In the genomic region with DNA sequence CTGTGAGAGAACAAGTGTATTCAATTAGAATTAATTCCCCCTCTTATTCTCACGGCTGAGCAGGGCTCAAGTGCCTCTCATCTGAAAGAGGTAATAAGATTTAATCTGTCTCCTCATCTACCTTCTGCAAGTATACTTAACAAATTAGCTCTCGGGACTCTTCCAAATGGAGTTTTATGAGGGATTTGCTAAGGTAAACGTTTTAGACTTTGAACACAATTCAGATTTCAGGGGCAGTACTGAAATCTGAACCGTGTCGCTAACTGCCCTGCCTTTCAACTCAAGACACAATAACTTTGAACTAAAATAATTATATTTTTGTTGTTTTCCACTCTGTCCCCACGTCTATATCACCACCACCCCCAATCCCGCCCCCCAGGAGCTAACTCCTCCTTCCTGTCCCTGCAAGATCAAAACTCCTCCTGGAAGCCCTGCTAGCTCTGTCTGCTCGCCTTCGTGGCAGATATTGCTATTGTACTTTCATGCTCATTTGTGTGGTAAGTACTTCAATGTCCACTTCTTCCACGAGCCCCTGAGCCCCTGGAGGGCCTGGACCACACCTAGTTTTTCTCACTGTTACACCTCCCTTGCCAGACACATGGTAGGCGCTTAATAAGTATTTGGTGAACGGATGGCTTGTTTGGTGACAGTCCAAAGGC, we compare ENCODE assay signal across 9 cellular contexts. TPM values are rescaled to one million over a fixed set of nuclear protein-coding genes. Genes with fewer than 3 reads are reported as not detected.
DNase-seq lines count a peak whose midpoint lies in the region; ATAC-seq and TF ChIP-seq lines count a peak whose summit lies in the region.
"Not testable (repeated sequence)": the region's sequence is repeated elsewhere in the genome, so short reads cannot be mapped to it uniquely, and the experiment has no call there.
"Had no signal": no experiment of that assay in that cellular context is flagged by ENCODE, and none has a peak within 500 bp of the region (broad histone marks: within the 10 kb centered on the region; RNA-seq: fewer than 3 reads in every experiment).

No MANE protein-coding gene starts in this region.

- H3K4me3 Mint-ChIP-seq in HFFc6 (peak overlapping the region; percentile 93), naive B cell (peak overlapping the region; percentile 84 to 97 (median 93))
- peak overlapping the region; percentile 79 for H3K4me3 Mint-ChIP-seq in activated CD4-positive, alpha-beta memory T cell treated with anti-CD3 and anti-CD28 coated beads, Interleukin-2, amount 10 ng/mL, durations not matched to agents 7 days and 5 days
- peak overlapping the region; percentile 90 to 92 for H3K4me3 Mint-ChIP-seq in stimulated activated naive B cell treated with anti-CD40 and anti-IgM and Interleukin-4, amounts not matched to agents 10 μg/mL and 1 μg/mL and 100 μg/mL, for 72 hours

- H3K27ac ChIP-seq in BLaER1 (peak overlapping the region; percentile 18; the same call in 1 of the 2 replicates), right atrium auricular region (peak overlapping the region; percentile 89 to 94)

- CTCF ChIA-PET in activated CD4-positive, alpha-beta memory T cell treated with anti-CD3 and anti-CD28 coated beads, Interleukin-2, amount 10 ng/mL, durations not matched to agents 7 days and 5 days (lab: Charles Lee), result not testable (repeated sequence)

- H3K4me1 Mint-ChIP-seq in HFFc6 (ENCODE audit: low read depth) (peaks cover 56% of the 10 kb centered on the region), naive B cell (peaks cover 6 to 17% (median 10%) of the 10 kb centered on the region in 3 donors)
- H3K4me1 Mint-ChIP-seq in activated CD4-positive, alpha-beta memory T cell treated with anti-CD3 and anti-CD28 coated beads, Interleukin-2, amount 10 ng/mL, durations not matched to agents 7 days and 5 days, result peaks cover 13% of the 10 kb centered on the region
- peaks cover 8 to 24% of the 10 kb centered on the region in 2 donors for H3K4me1 Mint-ChIP-seq in stimulated activated naive B cell treated with anti-CD40 and anti-IgM and Interleukin-4, amounts not matched to agents 10 μg/mL and 1 μg/mL and 100 μg/mL, for 72 hours

- not testable (repeated sequence) for TF ChIP-seq CTCF in HFFc6 (IDR thresholded peaks at IDR 0.05); choroid plexus epithelial cell (conservative IDR thresholded peaks at IDR 0.05; ENCODE audit: low read depth, low read length); right atrium auricular region (IDR thresholded peaks at IDR 0.05)

- not testable (repeated sequence) for H3K36me3 ChIP-seq in BLaER1, right atrium auricular region

- peak overlapping the region; percentile 69 for H3K9ac ChIP-seq in BLaER1

- not testable (repeated sequence) for H3K27me3 Mint-ChIP-seq in HFFc6 (ENCODE audit: insufficient read depth); activated CD4-positive, alpha-beta memory T cell treated with anti-CD3 and anti-CD28 coated beads, Interleukin-2, amount 10 ng/mL, durations not matched to agents 7 days and 5 days; naive B cell; stimulated activated naive B cell treated with anti-CD40 and anti-IgM and Interleukin-4, amounts not matched to agents 10 μg/mL and 1 μg/mL and 100 μg/mL, for 72 hours

- H3K27ac Mint-ChIP-seq in HFFc6, result peak overlapping the region; percentile 99
- H3K27ac Mint-ChIP-seq in activated CD4-positive, alpha-beta memory T cell treated with anti-CD3 and anti-CD28 coated beads, Interleukin-2, amount 10 ng/mL, durations not matched to agents 7 days and 5 days, result peak overlapping the region; percentile 67
- peak overlapping the region; percentile 88 to 99 (median 96) for H3K27ac Mint-ChIP-seq in naive B cell
- not testable (repeated sequence) for H3K27ac Mint-ChIP-seq in stimulated activated naive B cell treated with anti-CD40 and anti-IgM and Interleukin-4, amounts not matched to agents 10 μg/mL and 1 μg/mL and 100 μg/mL, for 72 hours

- not testable (repeated sequence) for H3K9me3 Mint-ChIP-seq in HFFc6; activated CD4-positive, alpha-beta memory T cell treated with anti-CD3 and anti-CD28 coated beads, Interleukin-2, amount 10 ng/mL, durations not matched to agents 7 days and 5 days; naive B cell; stimulated activated naive B cell treated with anti-CD40 and anti-IgM and Interleukin-4, amounts not matched to agents 10 μg/mL and 1 μg/mL and 100 μg/mL, for 72 hours

- ATAC-seq in naive B cell (ENCODE audit: low read depth in 2 of 2); stimulated activated naive B cell treated with anti-CD40 and anti-IgM and Interleukin-4, amounts not matched to agents 10 μg/mL and 1 μg/mL and 100 μg/mL, for 72 hours (replicated peaks): not testable (repeated sequence)

- not testable (repeated sequence) for H3K27me3 ChIP-seq in BLaER1, right atrium auricular region

- peak overlapping the region; percentile 77 for H3K4me2 ChIP-seq in BLaER1

- H3K36me3 Mint-ChIP-seq in HFFc6 (ENCODE audit: low read depth), result peaks cover 25% of the 10 kb centered on the region
- H3K36me3 Mint-ChIP-seq in activated CD4-positive, alpha-beta memory T cell treated with anti-CD3 and anti-CD28 coated beads, Interleukin-2, amount 10 ng/mL, durations not matched to agents 7 days and 5 days (ENCODE audit: low read depth); naive B cell; stimulated activated naive B cell treated with anti-CD40 and anti-IgM and Interleukin-4, amounts not matched to agents 10 μg/mL and 1 μg/mL and 100 μg/mL, for 72 hours: not testable (repeated sequence)

- peaks cover 36% of the 10 kb centered on the region for H3K4me1 ChIP-seq in BLaER1
- H3K4me1 ChIP-seq in right atrium auricular region, result peaks cover 0 to 12% of the 10 kb centered on the region in 2 donors

- not testable (repeated sequence) for H3K9me3 ChIP-seq in BLaER1, right atrium auricular region

- DNase-seq in HFFc6, result peak; percentile 53
- DNase-seq in NCI-H82 (lab: John Stamatoyannopoulos, UW), result peak; percentile 93
- peak; percentile 21 for DNase-seq in activated CD4-positive, alpha-beta memory T cell treated with anti-CD3 and anti-CD28 coated beads, Interleukin-2, amount 10 ng/mL, durations not matched to agents 7 days and 5 days
- DNase-seq in choroid plexus epithelial cell (ENCODE audit: low read depth), result peak; percentile 53
- not testable (repeated sequence) for DNase-seq in right atrium auricular region (ENCODE audit: low spot score); naive B cell; stimulated activated naive B cell treated with anti-CD40 and anti-IgM and Interleukin-4, amounts not matched to agents 10 μg/mL and 1 μg/mL and 100 μg/mL, for 72 hours

- POLR2A ChIA-PET in activated CD4-positive, alpha-beta memory T cell treated with anti-CD3 and anti-CD28 coated beads, Interleukin-2, amount 10 ng/mL, durations not matched to agents 7 days and 5 days (lab: Charles Lee), result not testable (repeated sequence)

- H3K4me3 ChIP-seq in BLaER1 (peak overlapping the region; percentile 81), choroid plexus epithelial cell (ENCODE audit: low read depth, low read length) (peak overlapping the region; percentile 66), right atrium auricular region (peak overlapping the region; percentile 79 to 80)

- H4K20me1 ChIP-seq in BLaER1, result not testable (repeated sequence)

RNA-seq across cellular contexts. Expression of gene ROPN1B, which starts 54.1 kb away (rescaled TPM):
- total RNA-seq in HFFc6 (2021; fragmentation: NEBNext Ultra II Directional; extraction: Animal tissue kit (Norgen Biotek cat#: 25700)), result not detected
- not detected for total RNA-seq in activated CD4-positive, alpha-beta memory T cell treated with anti-CD3 and anti-CD28 coated beads, Interleukin-2, amount 10 ng/mL, durations not matched to agents 7 days and 5 days
- 1 to 10 TPM; 3.9 to 4.7 TPM for total RNA-seq in right atrium auricular region
- polyA plus RNA-seq in naive B cell (ENCODE audit: low read depth in 6 of 6), result under 1 TPM in 1 of 6 donors, not detected in 5; 0.19 TPM
- total RNA-seq: subcutaneous adipose tissue had no signal

Comparison
In these comparisons a context has a peak if more than half of its experiments do, and no peak if none do; other contexts are left out.
1. RNA of gene ROPN1B, which starts 54.1 kb away (total RNA-seq): 3.9 to 4.7 TPM in right atrium auricular region; not detected in HFFc6 and not detected in activated CD4-positive, alpha-beta memory T cell treated with anti-CD3 and anti-CD28 coated beads, Interleukin-2, amount 10 ng/mL, durations not matched to agents 7 days and 5 days; every median in the first group is over 4 times any median in the second.
2. Peak in every context shown above with its lines, with median percentiles within 50 percentile points of each other: H3K4me3 ChIP-seq and H3K4me3 Mint-ChIP-seq.